In the genomic region with DNA sequence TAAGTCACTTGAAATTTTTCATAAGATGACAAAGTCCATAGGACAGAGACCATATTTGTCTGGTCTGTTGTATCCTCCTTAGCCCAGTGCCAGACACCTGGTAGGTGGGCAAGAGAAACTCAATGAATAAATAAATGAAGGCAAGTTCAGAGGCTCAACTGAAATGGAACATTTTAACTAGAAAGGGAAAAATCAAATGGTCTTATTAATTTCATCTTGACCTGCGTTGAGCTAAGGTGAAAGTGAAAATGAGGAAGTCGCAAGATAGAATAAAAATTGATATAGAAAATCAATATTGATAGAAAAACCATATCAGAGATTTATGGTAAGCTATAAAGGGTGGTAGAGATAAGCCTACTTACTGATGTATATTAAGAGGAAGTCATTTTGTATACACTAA, we compare ENCODE assay signal across 8 cellular contexts. TPM values are rescaled to one million over a fixed set of nuclear protein-coding genes. Genes with fewer than 3 reads are reported as not detected.
A peak's percentile ranks its signal among the peaks of the same experiment; 100 is the strongest.
DNase-seq lines count a peak whose midpoint lies in the region; ATAC-seq and TF ChIP-seq lines count a peak whose summit lies in the region.

No MANE protein-coding gene starts in this region.

- H3K4me1 ChIP-seq in gastroesophageal sphincter: peaks cover 13 to 74% (median 15%) of the 10 kb centered on the region in 3 donors

- H3K27me3 ChIP-seq in gastroesophageal sphincter: no peaks in the 10 kb centered on the region

- 89 to 100% methylated on average over 2 of the region's 2 CpGs for WGBS in gastroesophageal sphincter (ENCODE audit: low coverage in 1 of 2), 2 donors

- intact Hi-C loops in activated B cell treated with CpG ODN at 0.5 μM for 24 hours (cut with micrococcal nuclease): loop anchor here (1.0 to 5.0 kb wide), 2 partner anchors 9 to 280 kb away; no protein-coding TSS in a partner anchor

- DNase-seq in GM12865 (ENCODE audit: low read depth): no peak
- DNase-seq in activated B cell treated with CpG ODN at 0.5 μM for 24 hours: no peak
- DNase-seq in glomerular visceral epithelial cell (ENCODE audit: extremely low spot score): no peak
- no peak for DNase-seq in effector CD8-positive, alpha-beta T cell (lab: John Stamatoyannopoulos, UW)
- DNase-seq in hepatic stellate cell (ENCODE audit: low spot score): no peak
- DNase-seq in NCI-H1930 (lab: John Stamatoyannopoulos, UW): no peak

- peak overlapping the region; percentile 91 for H3K4me3 ChIP-seq in GM12865 (ENCODE audit: low read depth, low read length)
- peak overlapping the region; percentile 64 to 87 for H3K4me3 ChIP-seq in gastroesophageal sphincter
- H3K4me3 ChIP-seq in skin epidermis: peak overlapping the region; percentile 73 to 96 (median 87)

- no peak for TF ChIP-seq POLR2A in gastroesophageal sphincter (IDR thresholded peaks at IDR 0.05)

- TF ChIP-seq EP300 in gastroesophageal sphincter (IDR thresholded peaks at IDR 0.05): no peak

- H3K9me3 ChIP-seq in gastroesophageal sphincter: no peaks in the 10 kb centered on the region

- peak overlapping the region; percentile 98 for H3K4me3 Mint-ChIP-seq in activated B cell treated with CpG ODN at 0.5 μM for 24 hours

- peak overlapping the region; percentile 96 for H3K27ac Mint-ChIP-seq in activated B cell treated with CpG ODN at 0.5 μM for 24 hours

- ATAC-seq in activated B cell treated with CpG ODN at 0.5 μM for 24 hours (ENCODE audit: low read depth): no peak
- no peak for ATAC-seq in gastroesophageal sphincter

- H3K27ac ChIP-seq in gastroesophageal sphincter (peak overlapping the region; percentile 16 to 100 (median 98)), skin epidermis (peak overlapping the region in 13 of 21 experiments; percentile 26 to 100 (median 99))

- H3K27me3 Mint-ChIP-seq in activated B cell treated with CpG ODN at 0.5 μM for 24 hours: no peaks in the 10 kb centered on the region

- peaks cover 86% of the 10 kb centered on the region for H3K36me3 Mint-ChIP-seq in activated B cell treated with CpG ODN at 0.5 μM for 24 hours (ENCODE audit: low read depth)

- TF ChIP-seq CTCF in GM12865 (IDR thresholded peaks at IDR 0.05; ENCODE audit: insufficient read depth, low read depth, low read length, missing control alignments) (no peak), activated B cell treated with CpG ODN at 0.5 μM for 24 hours (IDR thresholded peaks at IDR 0.05) (no peak), gastroesophageal sphincter (IDR thresholded peaks at IDR 0.05) (no peak)

- H3K4me1 Mint-ChIP-seq in activated B cell treated with CpG ODN at 0.5 μM for 24 hours: peaks cover 72% of the 10 kb centered on the region

- no peaks in the 10 kb centered on the region for H3K9me3 Mint-ChIP-seq in activated B cell treated with CpG ODN at 0.5 μM for 24 hours

- peaks cover 31 to 57% of the 10 kb centered on the region in 2 donors for H3K36me3 ChIP-seq in gastroesophageal sphincter

- POLR2A ChIA-PET in activated B cell treated with CpG ODN at 0.5 μM for 24 hours (lab: Charles Lee): interaction anchor here (0.6 to 4.9 kb wide), 29 partner anchors 9 to 373 kb away, joined by 3 to 84 read pairs (median 7); a partner anchor contains a TSS

- CTCF ChIA-PET in activated B cell treated with CpG ODN at 0.5 μM for 24 hours (lab: Charles Lee): interaction anchor here (0.9 to 2.8 kb wide), 10 partner anchors 13 to 377 kb away, joined by 3 to 18 read pairs (median 4); no protein-coding TSS in a partner anchor

RNA-seq across cellular contexts. Expression of a gene that starts 3.0 kb away (rescaled TPM):
- total RNA-seq in activated B cell treated with CpG ODN at 0.5 μM for 24 hours (391 and 421 TPM in 2 replicates), gastroesophageal sphincter (10 to 100 TPM; 27.3 to 87.0 (median 51.9) TPM)
